8 cellular contexts compared by ENCODE assay signal in the genomic region with DNA sequence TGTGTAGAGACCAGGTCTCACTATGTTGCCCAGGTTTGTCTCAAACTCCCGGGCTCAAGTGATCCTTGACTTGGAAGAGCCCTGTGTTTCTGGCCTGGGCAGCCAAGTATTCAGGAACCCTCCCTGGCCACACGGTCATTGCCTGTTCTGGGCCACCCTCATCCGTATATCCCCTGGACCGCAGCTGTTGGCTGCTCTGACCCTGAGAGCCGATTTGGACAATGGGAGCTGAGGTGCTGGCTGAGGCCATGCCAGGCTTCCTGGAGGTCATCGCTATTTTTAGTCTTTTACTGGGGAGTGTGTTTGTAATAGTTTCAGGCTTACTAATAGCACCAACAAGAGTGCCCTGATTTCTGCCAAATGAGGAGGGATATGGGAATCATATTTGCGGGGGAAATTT.
A peak's percentile ranks its signal among the peaks of the same experiment; 100 is the strongest.
DNase-seq lines count a peak whose midpoint lies in the region; ATAC-seq and TF ChIP-seq lines count a peak whose summit lies in the region.

No MANE protein-coding gene starts in this region.

- H3K36me3 ChIP-seq in DOHH2 (ENCODE audit: control insufficient read depth, low read length), result no peaks in the 10 kb centered on the region
- no peaks in the 10 kb centered on the region for H3K36me3 ChIP-seq in SK-N-MC (ENCODE audit: insufficient read depth, low read length)
- H3K36me3 ChIP-seq in gastroesophageal sphincter, result no peaks in the 10 kb centered on the region

- H3K4me2 ChIP-seq in DOHH2 (ENCODE audit: low read length), result peak overlapping the region; percentile 45

- TF ChIP-seq CTCF in DOHH2 (IDR thresholded peaks at IDR 0.05; ENCODE audit: low read depth, low read length, poor library complexity, severe bottlenecking) (no peak), gastroesophageal sphincter (IDR thresholded peaks at IDR 0.05) (no peak)

- TF ChIP-seq EP300 in gastroesophageal sphincter (IDR thresholded peaks at IDR 0.05), result no peak

- no peaks in the 10 kb centered on the region for H4K20me1 ChIP-seq in DOHH2 (ENCODE audit: control insufficient read depth, insufficient read depth, low read depth, low read length)

- H3K9me2 ChIP-seq in DOHH2 (replicated peaks; ENCODE audit: control insufficient read depth, low read length), result no peaks in the 10 kb centered on the region

- no peaks in the 10 kb centered on the region for H3K9me3 ChIP-seq in DOHH2 (ENCODE audit: control insufficient read depth, insufficient read depth, low read length)
- H3K9me3 ChIP-seq in SK-N-MC (ENCODE audit: low read depth, low read length), result no peaks in the 10 kb centered on the region
- H3K9me3 ChIP-seq in gastroesophageal sphincter, result no peaks in the 10 kb centered on the region

- no peak for TF ChIP-seq POLR2A in gastroesophageal sphincter (IDR thresholded peaks at IDR 0.05)

- intact Hi-C loops in posterior vena cava (cut with DNase I), result loop anchor here in 1 of 2 donors (5.0 kb wide), 1 partner anchor 133 kb away; no protein-coding TSS in a partner anchor

- H3K27ac ChIP-seq in DOHH2 (ENCODE audit: low read depth, low read length), result no peak overlapping the region
- H3K27ac ChIP-seq in SK-N-MC, result no peak overlapping the region
- H3K27ac ChIP-seq in gastroesophageal sphincter, result peak overlapping the region in 3 of 4 donors; percentile 55 to 68 (median 67)

- H3K79me2 ChIP-seq in DOHH2 (ENCODE audit: control insufficient read depth, low read length), result no peaks in the 10 kb centered on the region

- H3K27me3 ChIP-seq in DOHH2 (ENCODE audit: control insufficient read depth, low read length) (no peaks in the 10 kb centered on the region), gastroesophageal sphincter (no peaks in the 10 kb centered on the region)

- ATAC-seq in gastroesophageal sphincter (peak; percentile 74), GM18519 (IDR thresholded peaks at IDR 0.05; ENCODE audit: low FRiP score, unreplicated experiment) (no peak), HG03039 (IDR thresholded peaks at IDR 0.05; ENCODE audit: unreplicated experiment) (no peak)

- H3K4me3 ChIP-seq in DOHH2 (ENCODE audit: low read length) (no peak overlapping the region; the same call in 1 of the 2 replicates), SK-N-MC (peak overlapping the region; percentile 66), gastroesophageal sphincter (peak overlapping the region in 1 of 2 donors; percentile 22)

- no peaks in the 10 kb centered on the region for H3F3A ChIP-seq in DOHH2 (ENCODE audit: control insufficient read depth, insufficient read depth)

- H3K9ac ChIP-seq in SK-N-MC (ENCODE audit: insufficient read length), result no peak overlapping the region

- H3K4me1 ChIP-seq in DOHH2 (ENCODE audit: control insufficient read depth, low read length) (peaks cover 3% of the 10 kb centered on the region; the same call in 1 of the 2 replicates), gastroesophageal sphincter (peaks cover 0 to 17% (median 5%) of the 10 kb centered on the region in 3 donors)

- DNase-seq in SK-N-MC (ENCODE audit: low read depth, low spot score), result no peak
- DNase-seq in posterior vena cava (ENCODE audit: low spot score), result peak; percentile 56
- DNase-seq in NCI-H2196 (lab: John Stamatoyannopoulos, UW; ENCODE audit: unreplicated experiment), result no peak
- no peak for DNase-seq in DMS 273 treated with DMSO at 0.1 percent for 48 hours (lab: John Stamatoyannopoulos, UW)

- WGBS in gastroesophageal sphincter (ENCODE audit: low coverage in 1 of 2), 2 donors, result 21 to 36% methylated on average over 3 to 6 of the region's 7 CpGs

Comparison
In these comparisons a context has a peak if more than half of its experiments do, and no peak if none do; other contexts are left out.
1. H3K27ac ChIP-seq: peak in gastroesophageal sphincter (3 of 4); none in DOHH2 (single experiment) and SK-N-MC (single experiment).